ENCODE assay signal across 8 cellular contexts in genomic region chr17:17913695-17914332, GRCh38. TPM values are rescaled to one million over a fixed set of nuclear protein-coding genes. Genes with fewer than 3 reads are reported as not detected.
A peak's percentile ranks its signal among the peaks of the same experiment; 100 is the strongest.
DNase-seq lines count a peak whose midpoint lies in the region; ATAC-seq and TF ChIP-seq lines count a peak whose summit lies in the region.

No MANE protein-coding gene starts in this region.

- TF ChIP-seq POLR2A in sigmoid colon (IDR thresholded peaks at IDR 0.05) = no peak

- H3K9me3 ChIP-seq in Caco-2 (no peaks in the 10 kb centered on the region), sigmoid colon (no peaks in the 10 kb centered on the region)

- H3K36me3 Mint-ChIP-seq in Caco-2 (ENCODE audit: insufficient read depth, unreplicated experiment) = peaks cover 6% of the 10 kb centered on the region

- H3K9me3 Mint-ChIP-seq in Caco-2 (ENCODE audit: unreplicated experiment) = no peaks in the 10 kb centered on the region

- 6 to 30% methylated on average over 4 of the region's 4 CpGs for WGBS in sigmoid colon, 2 donors

- H3K27me3 ChIP-seq in Caco-2 (replicated peaks; ENCODE audit: control insufficient read depth, insufficient read depth, low read length) = no peaks in the 10 kb centered on the region
- H3K27me3 ChIP-seq in sigmoid colon = no peaks in the 10 kb centered on the region

- peaks cover 14% of the 10 kb centered on the region for H3K4me1 Mint-ChIP-seq in Caco-2 (ENCODE audit: low read depth, unreplicated experiment)

- ATAC-seq in HG03175 (IDR thresholded peaks at IDR 0.05; ENCODE audit: unreplicated experiment) (no peak), HG03460 (IDR thresholded peaks at IDR 0.05; ENCODE audit: unreplicated experiment) (no peak)

- peak overlapping the region; percentile 25 for H3K4me3 Mint-ChIP-seq in Caco-2 (ENCODE audit: unreplicated experiment)

- POLR2A ChIA-PET in Caco-2 (lab: Charles Lee) = no interaction called here

- no peaks in the 10 kb centered on the region for H3K36me3 ChIP-seq in Caco-2 (ENCODE audit: control insufficient read depth, insufficient read depth, low read length)
- H3K36me3 ChIP-seq in sigmoid colon = no peaks in the 10 kb centered on the region

- H3K4me1 ChIP-seq in Caco-2 = peaks cover 20% of the 10 kb centered on the region
- peaks cover 0 to 34% (median 23%) of the 10 kb centered on the region in 4 donors for H3K4me1 ChIP-seq in sigmoid colon

- CTCF ChIA-PET in Caco-2 (lab: Charles Lee) = interaction anchor here (1.0 to 1.4 kb wide), 2 partner anchors 23 to 59 kb away, joined by 3 to 4 read pairs; partner anchors contain the start of gene DRC3

- H3K27ac ChIP-seq in sigmoid colon = peak overlapping the region in 3 of 4 donors; percentile 47 to 60 (median 59)

- no peak overlapping the region for H3K4me3 ChIP-seq in Caco-2 (ENCODE audit: low read depth, low read length)
- no peak overlapping the region for H3K4me3 ChIP-seq in sigmoid colon

- no TSS peak for BruUV-seq in Caco-2 (replicated peaks; lab: Mats Ljungman, UMichigan)

- intact Hi-C loops in Caco-2 (cut with micrococcal nuclease; ENCODE audit: unreplicated experiment) = no loop called here
- intact Hi-C loops in head of caudate nucleus (cut with DNase I) = no loop called here
- intact Hi-C loops in sigmoid colon (cut with DNase I) = no loop called here

- no peaks in the 10 kb centered on the region for H3K27me3 Mint-ChIP-seq in Caco-2 (ENCODE audit: insufficient read depth, unreplicated experiment)

- DNase-seq in Caco-2 (peak; percentile 82 to 93), HK-2 (ENCODE audit: unreplicated experiment) (peak; percentile 74), NCI-H774 (lab: John Stamatoyannopoulos, UW) (peak; percentile 63), head of caudate nucleus (peak in 29 of 42 donors; percentile 23 to 85 (median 48)), sigmoid colon (peak; percentile 92)
- DNase-seq in activated gamma-delta T cell treated with anti-CD3 and anti-CD28 coated beads, Interleukin-2, amount 50 U/mL, for 16 hours (ENCODE audit: low read depth) = peak; percentile 5

- TF ChIP-seq CTCF in Caco-2 (IDR thresholded peaks at IDR 0.05; ENCODE audit: insufficient read depth in 1 of 2, low read depth in 1 of 2, low read length in 1 of 2, severe bottlenecking in 1 of 2, unreplicated experiment in 1 of 2) = no peak
- no peak for TF ChIP-seq CTCF in sigmoid colon (IDR thresholded peaks at IDR 0.05)

- no peak for TF ChIP-seq EP300 in sigmoid colon (IDR thresholded peaks at IDR 0.05)

- H3K27ac Mint-ChIP-seq in Caco-2 (ENCODE audit: unreplicated experiment) = peak overlapping the region; percentile 64

RNA-seq across cellular contexts. Expression of gene TOM1L2, which starts 58.4 kb away (rescaled TPM):
- total RNA-seq in Caco-2 (2022) (35.5 and 43.3 TPM in 2 replicates), sigmoid colon (100 to 1,000 TPM in 1 of 4 donors, 10 to 100 TPM in 3; 38.2 to 215 (median 66.2) TPM)
- 10 to 100 TPM; 13.8 to 43.3 (median 29.6) TPM for polyA plus RNA-seq in sigmoid colon

RNA-seq across cellular contexts. Expression of gene DRC3, which starts 58.8 kb away (rescaled TPM):
- total RNA-seq in Caco-2 (2022) (1.6 and 2.1 TPM in 2 replicates), sigmoid colon (1 to 10 TPM in 3 of 4 donors, under 1 TPM in 1; 0.36 to 6.1 (median 1.8) TPM)
- polyA plus RNA-seq in sigmoid colon = under 1 TPM in 1 of 3 donors, not detected in 2; 0.83 TPM

Comparison
In these comparisons a context has a peak if more than half of its experiments do, and no peak if none do; other contexts are left out.
1. DNase-seq: peak in every context shown above with its lines; median percentile 92 in sigmoid colon; 88 in Caco-2; 74 in HK-2; 63 in NCI-H774; 48 in head of caudate nucleus; 5 in activated gamma-delta T cell treated with anti-CD3 and anti-CD28 coated beads, Interleukin-2, amount 50 U/mL, for 16 hours.